Comparison of ENCODE assay signal across 23 cellular contexts in genomic region chr3:196653127-196653795, GRCh38. TPM values are rescaled to one million over a fixed set of nuclear protein-coding genes. Genes with fewer than 3 reads are reported as not detected.
DNase-seq lines count a peak whose midpoint lies in the region; ATAC-seq, FAIRE-seq and TF ChIP-seq lines count a peak whose summit lies in the region.
"Had no signal": no experiment of that assay in that cellular context is flagged by ENCODE, and none has a peak within 500 bp of the region (broad histone marks: within the 10 kb centered on the region; RNA-seq: fewer than 3 reads in every experiment).

No MANE protein-coding gene starts in this region.

- H2BK120ac ChIP-seq in H1 (replicated peaks; ENCODE audit: low read depth, low read length): no peak overlapping the region

- H2AFZ ChIP-seq in H1 (ENCODE audit: low read length): no peak overlapping the region

- H3K36me3 ChIP-seq in H7 (replicated peaks; ENCODE audit: control insufficient read depth, insufficient read depth, low read length): peaks cover 1% of the 10 kb centered on the region
- H3K36me3 ChIP-seq in H1 (ENCODE audit: control insufficient read depth in 2 of 4, insufficient read depth in 4 of 4, low read length in 3 of 4): no peaks in the 10 kb centered on the region
- H3K36me3 ChIP-seq: cardiac muscle cell, sigmoid colon, thyroid gland had no signal

- no peak overlapping the region for H3K4me3 Mint-ChIP-seq in activated T-cell treated with anti-CD3 and anti-CD28 coated beads, Interleukin-2, amount 50 U/mL, for 24 hours
- no peak overlapping the region for H3K4me3 Mint-ChIP-seq in stimulated activated memory B cell treated with anti-CD40 and anti-IgM and Interleukin-4, amounts not matched to agents 10 μg/mL and 1 μg/mL and 100 μg/mL, for 72 hours
- H3K4me3 Mint-ChIP-seq: T-helper 1 cell treated with Interleukin-12 subunit alpha and Interleukin-12 subunit beta and Interleukin-4 antibody, amounts not matched to agents 30 μg/mL and 1 μg/mL, for 36 hours had no signal

- POLR2A ChIA-PET in H1 (lab: Charles Lee; ENCODE audit: partially characterized antibody): interaction anchor here (0.8 to 1.9 kb wide), 4 partner anchors 8 to 42 kb away, joined by 3 to 8 read pairs (median 3); no protein-coding TSS in a partner anchor

- no peaks in the 10 kb centered on the region for H4K20me1 ChIP-seq in H1 (replicated peaks in 1 of 2; ENCODE audit: control insufficient read depth in 1 of 2, insufficient read depth in 2 of 2, low read length in 2 of 2)

- H3K4ac ChIP-seq in H1 (replicated peaks; ENCODE audit: insufficient read length, low read depth, low read length): no peak overlapping the region

- no peak overlapping the region; the same call in 1 of the 2 replicates for H4K8ac ChIP-seq in H1 (ENCODE audit: extremely low read depth, insufficient read depth, low read length)

- no peak overlapping the region for H2BK5ac ChIP-seq in H1 (ENCODE audit: low read depth, low read length)

- no peak overlapping the region for H3K14ac ChIP-seq in H1 (ENCODE audit: insufficient read length)

- H3K27ac Mint-ChIP-seq in activated T-cell treated with anti-CD3 and anti-CD28 coated beads, Interleukin-2, amount 50 U/mL, for 24 hours: peak overlapping the region; percentile 73
- peak overlapping the region; percentile 62 for H3K27ac Mint-ChIP-seq in stimulated activated memory B cell treated with anti-CD40 and anti-IgM and Interleukin-4, amounts not matched to agents 10 μg/mL and 1 μg/mL and 100 μg/mL, for 72 hours
- H3K27ac Mint-ChIP-seq: T-helper 1 cell treated with Interleukin-12 subunit alpha and Interleukin-12 subunit beta and Interleukin-4 antibody, amounts not matched to agents 30 μg/mL and 1 μg/mL, for 36 hours had no signal

- 0 out of 2 replicates have a peak overlapping the region, but pooled peaks have one; percentile 88 for H2BK15ac ChIP-seq in H1 (ENCODE audit: low read length)

- H3K9me3 Mint-ChIP-seq in activated T-cell treated with anti-CD3 and anti-CD28 coated beads, Interleukin-2, amount 50 U/mL, for 24 hours: no peaks in the 10 kb centered on the region
- no peaks in the 10 kb centered on the region for H3K9me3 Mint-ChIP-seq in stimulated activated memory B cell treated with anti-CD40 and anti-IgM and Interleukin-4, amounts not matched to agents 10 μg/mL and 1 μg/mL and 100 μg/mL, for 72 hours
- H3K9me3 Mint-ChIP-seq: T-helper 1 cell treated with Interleukin-12 subunit alpha and Interleukin-12 subunit beta and Interleukin-4 antibody, amounts not matched to agents 30 μg/mL and 1 μg/mL, for 36 hours had no signal

- H3K4me1 Mint-ChIP-seq in activated T-cell treated with anti-CD3 and anti-CD28 coated beads, Interleukin-2, amount 50 U/mL, for 24 hours (ENCODE audit: low read depth): peaks cover 33% of the 10 kb centered on the region
- peaks cover 54% of the 10 kb centered on the region for H3K4me1 Mint-ChIP-seq in stimulated activated memory B cell treated with anti-CD40 and anti-IgM and Interleukin-4, amounts not matched to agents 10 μg/mL and 1 μg/mL and 100 μg/mL, for 72 hours

- peaks cover 0 to 2% of the 10 kb centered on the region in 2 experiments; a peak in 1 of 4 replicates for H3K79me2 ChIP-seq in H1 (ENCODE audit: control insufficient read depth in 1 of 2, insufficient read depth in 2 of 2, low read length in 2 of 2)

- FAIRE-seq in H1 (lab: Jason Lieb, UNC): no peak
- FAIRE-seq: keratinocyte had no signal

- H4K91ac ChIP-seq in H1 (replicated peaks; ENCODE audit: insufficient read length, low read length): no peak overlapping the region

- TF ChIP-seq RAD21 in H1 (IDR thresholded peaks at IDR 0.05 in 1 of 2, conservative IDR thresholded peaks at IDR 0.05 in 1 of 2; ENCODE audit: low read depth in 2 of 2, low read length in 2 of 2): no peak

- no peaks in the 10 kb centered on the region for H3K23me2 ChIP-seq in H1 (ENCODE audit: low read depth, low read length)

- H2BK12ac ChIP-seq in H1 (ENCODE audit: low read depth, low read length): 0 out of 2 replicates have a peak overlapping the region, but pooled peaks have one; percentile 52

- no peak for ATAC-seq in stimulated activated memory B cell treated with anti-CD40 and anti-IgM and Interleukin-4, amounts not matched to agents 10 μg/mL and 1 μg/mL and 100 μg/mL, for 72 hours
- no peak for ATAC-seq in GM18867 (IDR thresholded peaks at IDR 0.05; ENCODE audit: unreplicated experiment)
- ATAC-seq: foreskin keratinocyte had no signal

- no peaks in the 10 kb centered on the region for H3K27me3 ChIP-seq in H7 (ENCODE audit: control insufficient read depth, insufficient read depth, low read length)
- H3K27me3 ChIP-seq in H1 (replicated peaks in 1 of 4; ENCODE audit: control insufficient read depth in 3 of 4, extremely low read depth in 1 of 4, insufficient read depth in 3 of 4, low read length in 3 of 4): no peaks in the 10 kb centered on the region
- H3K27me3 ChIP-seq: cardiac muscle cell, foreskin keratinocyte, sigmoid colon, thyroid gland had no signal

- H4K5ac ChIP-seq in H1 (ENCODE audit: insufficient read length, low read depth, low read length): no peak overlapping the region

- no peak overlapping the region for H3K9ac ChIP-seq in H1 (replicated peaks in 1 of 4; ENCODE audit: extremely low read depth in 1 of 4, low read depth in 3 of 4, low read length in 3 of 4)

- H3K4me3 ChIP-seq in H7 (ENCODE audit: insufficient read depth, low read depth, low read length): no peak overlapping the region
- H3K4me3 ChIP-seq in H1 (ENCODE audit: extremely low read depth in 1 of 4, insufficient read depth in 2 of 4, low read depth in 3 of 4, low read length in 4 of 4): no peak overlapping the region
- H3K4me3 ChIP-seq: cardiac muscle cell, lung, sigmoid colon, thyroid gland had no signal

- H3K9me3 ChIP-seq in H1 (ENCODE audit: insufficient read depth in 2 of 2, low read depth in 1 of 2, low read length in 1 of 2): no peaks in the 10 kb centered on the region
- H3K9me3 ChIP-seq: sigmoid colon, thyroid gland had no signal

- no peak overlapping the region for H3K18ac ChIP-seq in H1 (ENCODE audit: extremely low read depth, low read length)

- no peak overlapping the region for H3K4me2 ChIP-seq in H1 (ENCODE audit: insufficient read depth in 1 of 2, low read depth in 2 of 2, low read length in 2 of 2)

- H3K23ac ChIP-seq in H1 (ENCODE audit: insufficient read length): no peak overlapping the region

- no peaks in the 10 kb centered on the region for H3K79me1 ChIP-seq in H1 (ENCODE audit: low read depth, low read length)

- no peak overlapping the region for H3K27ac ChIP-seq in H1 (ENCODE audit: low read depth, low read length)
- H3K27ac ChIP-seq: cardiac muscle cell, foreskin keratinocyte, sigmoid colon, thyroid gland, VCaP had no signal

- peaks cover 80% of the 10 kb centered on the region for H3K36me3 Mint-ChIP-seq in activated T-cell treated with anti-CD3 and anti-CD28 coated beads, Interleukin-2, amount 50 U/mL, for 24 hours (ENCODE audit: low read depth)
- H3K36me3 Mint-ChIP-seq in stimulated activated memory B cell treated with anti-CD40 and anti-IgM and Interleukin-4, amounts not matched to agents 10 μg/mL and 1 μg/mL and 100 μg/mL, for 72 hours: peaks cover 67% of the 10 kb centered on the region

- 81% methylated on average over 12 of the region's 12 CpGs; no CpG with 5 or more reads in 1 of the 2 experiments for WGBS in H1 (ENCODE audit: extremely low coverage in 1 of 2, insufficient coverage in 1 of 2, insufficient read length in 1 of 2, insufficient replicate concordance in 2 of 2, low coverage in 1 of 2, low lambda C conversion rate in 2 of 2, missing lambda C conversion rate in 1 of 2), 2 experiments

- no peak overlapping the region for H3K56ac ChIP-seq in H1 (replicated peaks; ENCODE audit: insufficient read length, low read depth, low read length)

- H2AK5ac ChIP-seq in H1 (ENCODE audit: low read depth, low read length): no peak overlapping the region

- H3K4me1 ChIP-seq in H1 (replicated peaks in 1 of 4; ENCODE audit: control insufficient read depth in 3 of 4, insufficient read depth in 4 of 4, low read length in 3 of 4): peaks cover 4 to 9% (median 6%) of the 10 kb centered on the region in 4 experiments
- H3K4me1 ChIP-seq: foreskin keratinocyte had no signal

- DNase-seq in activated T-cell treated with anti-CD3 and anti-CD28 coated beads, Interleukin-2, amount 50 U/mL, for 24 hours: no peak
- no peak for DNase-seq in activated T-cell treated with anti-CD3 and anti-CD28 coated beads for 4 hours
- peak; percentile 42 for DNase-seq in H7
- no peak for DNase-seq in H1 (ENCODE audit: low read depth in 1 of 2, low spot score in 2 of 2)
- no peak for DNase-seq in mucosa of gallbladder (ENCODE audit: low spot score)
- no peak for DNase-seq in COR-L47 (lab: John Stamatoyannopoulos, UW)
- DNase-seq: foreskin keratinocyte, hypothalamus, KG1, NCI-H187, NCI-H2227 treated with DMSO at 0.1 percent for 48 hours, NCI-H748 treated with DMSO at 0.1 percent for 48 hours, SIG-M5, sigmoid colon, thyroid gland had no signal

- no peak for TF ChIP-seq POLR2A in H1 (IDR thresholded peaks at IDR 0.05; ENCODE audit: control extremely low read depth in 1 of 2, low read depth in 2 of 2, low read length in 2 of 2)

- CTCF ChIA-PET in H1 (lab: Charles Lee; ENCODE audit: partially characterized antibody): interaction anchor here (0.6 to 1.9 kb wide), 7 partner anchors 8 to 196 kb away, joined by 3 to 8 read pairs (median 5); no protein-coding TSS in a partner anchor

- H3K27me3 Mint-ChIP-seq in activated T-cell treated with anti-CD3 and anti-CD28 coated beads, Interleukin-2, amount 50 U/mL, for 24 hours: no peaks in the 10 kb centered on the region
- H3K27me3 Mint-ChIP-seq in stimulated activated memory B cell treated with anti-CD40 and anti-IgM and Interleukin-4, amounts not matched to agents 10 μg/mL and 1 μg/mL and 100 μg/mL, for 72 hours: no peaks in the 10 kb centered on the region

- no peak overlapping the region for H2BK20ac ChIP-seq in H1 (ENCODE audit: low read length)

- TF ChIP-seq CTCF in H1 (IDR thresholded peaks at IDR 0.05; ENCODE audit: control extremely low read depth in 1 of 3, insufficient read depth in 1 of 3, low read depth in 1 of 3, low read length in 3 of 3): no peak

- TF ChIP-seq EP300 in H1 (IDR thresholded peaks at IDR 0.05; ENCODE audit: borderline replicate concordance in 1 of 2, low read depth in 2 of 2, low read length in 2 of 2): no peak

RNA-seq across cellular contexts. Expression of gene NRROS, which starts 13.8 kb away (rescaled TPM):
- total RNA-seq in H7 (2014; rRNA removed; shearing (Covaris generic)): 5.3 and 5.7 TPM in 2 replicates
- total RNA-seq in H1 (2021; fragmentation: NEBNext Ultra II Directional; extraction: Animal tissue kit (Norgen Biotek cat#: 25700)): 5.1 and 5.3 TPM in 2 replicates
- 6.8 and 7.3 TPM in 2 replicates for polyA plus RNA-seq in H1 (2011; rRNA removed)
- polyA plus RNA-seq in H1 (2011; cell fraction: cytosol; rRNA removed): 2.3 TPM
- polyA plus RNA-seq in H1 (2011; cell fraction: nucleus; rRNA removed): 5.1 TPM
- polyA plus RNA-seq in H1 (2012, experiment 1 of 2): 3.4 to 7.6 TPM (median 6.4 TPM) in 4 replicates
- 5.6 TPM for polyA plus RNA-seq in H1 (2012, experiment 2 of 2)
- 10.3 TPM for polyA plus RNA-seq in H1 (2013, experiment 1 of 2)
- 10.1 TPM for polyA plus RNA-seq in H1 (2013, experiment 2 of 2)
- polyA minus RNA-seq in H1 (2011; rRNA and poly(A)+ RNA removed): 2.2 and 2.6 TPM in 2 replicates
- polyA minus RNA-seq in H1 (2011; cell fraction: cytosol; rRNA and poly(A)+ RNA removed): 1.2 TPM
- polyA minus RNA-seq in H1 (2011; cell fraction: nucleus; rRNA and poly(A)+ RNA removed): 2.8 TPM
- total RNA-seq in mucosa of gallbladder: 6.4 TPM
- total RNA-seq: HT-29 had no signal
- polyA plus RNA-seq: cardiac muscle cell had no signal

RNA-seq across cellular contexts. Expression of gene CEP19, which starts 58.8 kb away (rescaled TPM):
- 1.8 and 3.7 TPM in 2 replicates for total RNA-seq in H7 (2014; rRNA removed; shearing (Covaris generic))
- 1.3 and 1.6 TPM in 2 replicates for total RNA-seq in H1 (2021; fragmentation: NEBNext Ultra II Directional; extraction: Animal tissue kit (Norgen Biotek cat#: 25700))
- polyA plus RNA-seq in H1 (2011; rRNA removed): 0.52 and 0.95 TPM in 2 replicates
- 1.4 TPM for polyA plus RNA-seq in H1 (2011; cell fraction: cytosol; rRNA removed)
- polyA plus RNA-seq in H1 (2011; cell fraction: nucleus; rRNA removed): 0.83 TPM
- polyA plus RNA-seq in H1 (2012, experiment 1 of 2): 1.3 to 1.6 TPM (median 1.4 TPM) in 4 replicates
- polyA plus RNA-seq in H1 (2012, experiment 2 of 2): 0.47 TPM
- polyA plus RNA-seq in H1 (2013, experiment 1 of 2): 2.1 TPM
- polyA plus RNA-seq in H1 (2013, experiment 2 of 2): 1.8 TPM
- polyA minus RNA-seq in H1 (2011; rRNA and poly(A)+ RNA removed): 0.34 and 0.38 TPM in 2 replicates
- 1.3 TPM for polyA minus RNA-seq in H1 (2011; cell fraction: cytosol; rRNA and poly(A)+ RNA removed)
- 1.2 TPM for polyA minus RNA-seq in H1 (2011; cell fraction: nucleus; rRNA and poly(A)+ RNA removed)
- total RNA-seq in mucosa of gallbladder: 3.3 TPM

RNA-seq across cellular contexts. Expression of gene PIGX, which starts 58.9 kb away (rescaled TPM):
- total RNA-seq in H7 (2014; rRNA removed; shearing (Covaris generic)): 18.0 and 25.9 TPM in 2 replicates
- total RNA-seq in H1 (2021; fragmentation: NEBNext Ultra II Directional; extraction: Animal tissue kit (Norgen Biotek cat#: 25700)): 14.7 and 14.9 TPM in 2 replicates
- 5.0 and 7.0 TPM in 2 replicates for polyA plus RNA-seq in H1 (2011; rRNA removed)
- polyA plus RNA-seq in H1 (2011; cell fraction: cytosol; rRNA removed): 9.3 TPM
- 4.3 TPM for polyA plus RNA-seq in H1 (2011; cell fraction: nucleus; rRNA removed)
- 8.6 to 10.9 TPM (median 9.9 TPM) in 4 replicates for polyA plus RNA-seq in H1 (2012, experiment 1 of 2)
- 7.3 TPM for polyA plus RNA-seq in H1 (2012, experiment 2 of 2)
- 15.0 TPM for polyA plus RNA-seq in H1 (2013, experiment 1 of 2)
- polyA plus RNA-seq in H1 (2013, experiment 2 of 2): 14.7 TPM
- polyA minus RNA-seq in H1 (2011; rRNA and poly(A)+ RNA removed): 9.8 and 10.0 TPM in 2 replicates
- polyA minus RNA-seq in H1 (2011; cell fraction: cytosol; rRNA and poly(A)+ RNA removed): 6.2 TPM
- polyA minus RNA-seq in H1 (2011; cell fraction: nucleus; rRNA and poly(A)+ RNA removed): 6.9 TPM
- total RNA-seq in mucosa of gallbladder: 21.5 TPM
